In the genomic region with DNA sequence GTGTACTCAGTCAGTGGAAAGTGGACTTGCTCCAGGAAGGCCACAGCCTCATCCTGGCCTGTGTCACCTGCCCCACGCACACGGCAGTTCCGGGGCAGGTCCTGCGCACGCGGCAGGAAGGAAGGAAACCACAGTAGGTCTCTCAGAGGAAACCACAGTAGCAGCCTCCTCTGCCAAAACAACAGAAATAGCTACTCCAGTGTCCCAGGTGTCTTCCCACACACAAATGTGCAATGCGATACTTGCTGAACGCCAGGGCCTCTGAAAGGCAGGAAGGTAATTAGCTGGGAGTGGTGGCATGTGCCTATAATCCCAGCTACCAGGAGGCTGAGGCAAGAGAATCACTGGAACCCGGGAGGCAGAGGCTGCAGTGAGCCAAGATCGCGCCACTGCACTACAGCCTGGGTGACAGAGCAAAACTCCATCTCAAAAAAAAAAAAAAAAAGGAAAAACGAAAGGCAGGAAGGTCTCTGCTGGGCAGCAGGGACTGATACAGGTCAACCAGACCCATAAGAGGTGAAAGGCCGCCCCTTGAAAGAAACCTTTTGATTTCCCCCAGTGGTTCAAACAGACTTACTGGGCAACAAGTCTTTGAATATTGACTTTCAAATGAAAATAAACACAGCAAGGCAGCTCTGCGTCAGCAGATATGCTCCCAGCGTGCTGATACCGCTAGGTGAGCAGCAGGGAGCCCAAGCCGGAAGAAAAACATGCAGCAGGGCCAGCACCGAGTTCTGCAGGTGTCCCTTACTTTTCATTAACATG, we compare ENCODE assay signal across 1 cellular context.
TF ChIP-seq lines count a peak whose summit lies in the region.

No MANE protein-coding gene starts in this region.

TF ChIP-seq in HepG2, 621 proteins besides CTCF, POLR2A, EP300 and RAD21 (continued from another document and continues in another):
- TF ChIP-seq, protein P1, sequence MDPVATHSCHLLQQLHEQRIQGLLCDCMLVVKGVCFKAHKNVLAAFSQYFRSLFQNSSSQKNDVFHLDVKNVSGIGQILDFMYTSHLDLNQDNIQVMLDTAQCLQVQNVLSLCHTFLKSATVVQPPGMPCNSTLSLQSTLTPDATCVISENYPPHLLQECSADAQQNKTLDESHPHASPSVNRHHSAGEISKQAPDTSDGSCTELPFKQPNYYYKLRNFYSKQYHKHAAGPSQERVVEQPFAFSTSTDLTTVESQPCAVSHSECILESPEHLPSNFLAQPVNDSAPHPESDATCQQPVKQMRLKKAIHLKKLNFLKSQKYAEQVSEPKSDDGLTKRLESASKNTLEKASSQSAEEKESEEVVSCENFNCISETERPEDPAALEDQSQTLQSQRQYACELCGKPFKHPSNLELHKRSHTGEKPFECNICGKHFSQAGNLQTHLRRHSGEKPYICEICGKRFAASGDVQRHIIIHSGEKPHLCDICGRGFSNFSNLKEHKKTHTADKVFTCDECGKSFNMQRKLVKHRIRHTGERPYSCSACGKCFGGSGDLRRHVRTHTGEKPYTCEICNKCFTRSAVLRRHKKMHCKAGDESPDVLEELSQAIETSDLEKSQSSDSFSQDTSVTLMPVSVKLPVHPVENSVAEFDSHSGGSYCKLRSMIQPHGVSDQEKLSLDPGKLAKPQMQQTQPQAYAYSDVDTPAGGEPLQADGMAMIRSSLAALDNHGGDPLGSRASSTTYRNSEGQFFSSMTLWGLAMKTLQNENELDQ (CRISPR knock-in tag; IDR thresholded peaks at IDR 0.05; ENCODE audit: borderline replicate concordance): no peak
- TF ChIP-seq, protein P2, sequence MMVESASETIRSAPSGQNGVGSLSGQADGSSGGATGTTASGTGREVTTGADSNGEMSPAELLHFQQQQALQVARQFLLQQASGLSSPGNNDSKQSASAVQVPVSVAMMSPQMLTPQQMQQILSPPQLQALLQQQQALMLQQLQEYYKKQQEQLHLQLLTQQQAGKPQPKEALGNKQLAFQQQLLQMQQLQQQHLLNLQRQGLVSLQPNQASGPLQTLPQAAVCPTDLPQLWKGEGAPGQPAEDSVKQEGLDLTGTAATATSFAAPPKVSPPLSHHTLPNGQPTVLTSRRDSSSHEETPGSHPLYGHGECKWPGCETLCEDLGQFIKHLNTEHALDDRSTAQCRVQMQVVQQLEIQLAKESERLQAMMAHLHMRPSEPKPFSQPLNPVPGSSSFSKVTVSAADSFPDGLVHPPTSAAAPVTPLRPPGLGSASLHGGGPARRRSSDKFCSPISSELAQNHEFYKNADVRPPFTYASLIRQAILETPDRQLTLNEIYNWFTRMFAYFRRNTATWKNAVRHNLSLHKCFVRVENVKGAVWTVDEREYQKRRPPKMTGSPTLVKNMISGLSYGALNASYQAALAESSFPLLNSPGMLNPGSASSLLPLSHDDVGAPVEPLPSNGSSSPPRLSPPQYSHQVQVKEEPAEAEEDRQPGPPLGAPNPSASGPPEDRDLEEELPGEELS (CRISPR knock-in tag; IDR thresholded peaks at IDR 0.05): no peak
- TF ChIP-seq EEA1 (CRISPR knock-in tag; IDR thresholded peaks at IDR 0.05; ENCODE audit: borderline replicate concordance) (no peak), ZNF543 (CRISPR knock-in tag; IDR thresholded peaks at IDR 0.05) (no peak), ATF7 (IDR thresholded peaks at IDR 0.05) (no peak), ATF7 (CRISPR knock-in tag; IDR thresholded peaks at IDR 0.05) (no peak), KLF12 (CRISPR knock-in tag; IDR thresholded peaks at IDR 0.05; ENCODE audit: borderline replicate concordance) (no peak), ZSCAN9 (CRISPR knock-in tag; IDR thresholded peaks at IDR 0.05; ENCODE audit: borderline replicate concordance) (no peak), CHCHD3 (CRISPR knock-in tag; IDR thresholded peaks at IDR 0.05) (no peak), ZNF615 (CRISPR knock-in tag; IDR thresholded peaks at IDR 0.05; ENCODE audit: borderline replicate concordance) (no peak), ZC3H13 (CRISPR knock-in tag; IDR thresholded peaks at IDR 0.05) (no peak), SRY (CRISPR knock-in tag; IDR thresholded peaks at IDR 0.05) (no peak)
- TF ChIP-seq, protein P3, sequence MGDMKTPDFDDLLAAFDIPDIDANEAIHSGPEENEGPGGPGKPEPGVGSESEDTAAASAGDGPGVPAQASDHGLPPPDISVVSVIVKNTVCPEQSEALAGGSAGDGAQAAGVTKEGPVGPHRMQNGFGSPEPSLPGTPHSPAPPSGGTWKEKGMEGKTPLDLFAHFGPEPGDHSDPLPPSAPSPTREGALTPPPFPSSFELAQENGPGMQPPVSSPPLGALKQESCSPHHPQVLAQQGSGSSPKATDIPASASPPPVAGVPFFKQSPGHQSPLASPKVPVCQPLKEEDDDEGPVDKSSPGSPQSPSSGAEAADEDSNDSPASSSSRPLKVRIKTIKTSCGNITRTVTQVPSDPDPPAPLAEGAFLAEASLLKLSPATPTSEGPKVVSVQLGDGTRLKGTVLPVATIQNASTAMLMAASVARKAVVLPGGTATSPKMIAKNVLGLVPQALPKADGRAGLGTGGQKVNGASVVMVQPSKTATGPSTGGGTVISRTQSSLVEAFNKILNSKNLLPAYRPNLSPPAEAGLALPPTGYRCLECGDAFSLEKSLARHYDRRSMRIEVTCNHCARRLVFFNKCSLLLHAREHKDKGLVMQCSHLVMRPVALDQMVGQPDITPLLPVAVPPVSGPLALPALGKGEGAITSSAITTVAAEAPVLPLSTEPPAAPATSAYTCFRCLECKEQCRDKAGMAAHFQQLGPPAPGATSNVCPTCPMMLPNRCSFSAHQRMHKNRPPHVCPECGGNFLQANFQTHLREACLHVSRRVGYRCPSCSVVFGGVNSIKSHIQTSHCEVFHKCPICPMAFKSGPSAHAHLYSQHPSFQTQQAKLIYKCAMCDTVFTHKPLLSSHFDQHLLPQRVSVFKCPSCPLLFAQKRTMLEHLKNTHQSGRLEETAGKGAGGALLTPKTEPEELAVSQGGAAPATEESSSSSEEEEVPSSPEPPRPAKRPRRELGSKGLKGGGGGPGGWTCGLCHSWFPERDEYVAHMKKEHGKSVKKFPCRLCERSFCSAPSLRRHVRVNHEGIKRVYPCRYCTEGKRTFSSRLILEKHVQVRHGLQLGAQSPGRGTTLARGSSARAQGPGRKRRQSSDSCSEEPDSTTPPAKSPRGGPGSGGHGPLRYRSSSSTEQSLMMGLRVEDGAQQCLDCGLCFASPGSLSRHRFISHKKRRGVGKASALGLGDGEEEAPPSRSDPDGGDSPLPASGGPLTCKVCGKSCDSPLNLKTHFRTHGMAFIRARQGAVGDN (CRISPR knock-in tag; IDR thresholded peaks at IDR 0.05): 0 out of 2 replicates have a peak, but pooled peaks have one; percentile 23
- TF ChIP-seq, protein P4, sequence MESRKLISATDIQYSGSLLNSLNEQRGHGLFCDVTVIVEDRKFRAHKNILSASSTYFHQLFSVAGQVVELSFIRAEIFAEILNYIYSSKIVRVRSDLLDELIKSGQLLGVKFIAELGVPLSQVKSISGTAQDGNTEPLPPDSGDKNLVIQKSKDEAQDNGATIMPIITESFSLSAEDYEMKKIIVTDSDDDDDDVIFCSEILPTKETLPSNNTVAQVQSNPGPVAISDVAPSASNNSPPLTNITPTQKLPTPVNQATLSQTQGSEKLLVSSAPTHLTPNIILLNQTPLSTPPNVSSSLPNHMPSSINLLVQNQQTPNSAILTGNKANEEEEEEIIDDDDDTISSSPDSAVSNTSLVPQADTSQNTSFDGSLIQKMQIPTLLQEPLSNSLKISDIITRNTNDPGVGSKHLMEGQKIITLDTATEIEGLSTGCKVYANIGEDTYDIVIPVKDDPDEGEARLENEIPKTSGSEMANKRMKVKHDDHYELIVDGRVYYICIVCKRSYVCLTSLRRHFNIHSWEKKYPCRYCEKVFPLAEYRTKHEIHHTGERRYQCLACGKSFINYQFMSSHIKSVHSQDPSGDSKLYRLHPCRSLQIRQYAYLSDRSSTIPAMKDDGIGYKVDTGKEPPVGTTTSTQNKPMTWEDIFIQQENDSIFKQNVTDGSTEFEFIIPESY (CRISPR knock-in tag; IDR thresholded peaks at IDR 0.05): peak; percentile 93
- TF ChIP-seq, protein P5, sequence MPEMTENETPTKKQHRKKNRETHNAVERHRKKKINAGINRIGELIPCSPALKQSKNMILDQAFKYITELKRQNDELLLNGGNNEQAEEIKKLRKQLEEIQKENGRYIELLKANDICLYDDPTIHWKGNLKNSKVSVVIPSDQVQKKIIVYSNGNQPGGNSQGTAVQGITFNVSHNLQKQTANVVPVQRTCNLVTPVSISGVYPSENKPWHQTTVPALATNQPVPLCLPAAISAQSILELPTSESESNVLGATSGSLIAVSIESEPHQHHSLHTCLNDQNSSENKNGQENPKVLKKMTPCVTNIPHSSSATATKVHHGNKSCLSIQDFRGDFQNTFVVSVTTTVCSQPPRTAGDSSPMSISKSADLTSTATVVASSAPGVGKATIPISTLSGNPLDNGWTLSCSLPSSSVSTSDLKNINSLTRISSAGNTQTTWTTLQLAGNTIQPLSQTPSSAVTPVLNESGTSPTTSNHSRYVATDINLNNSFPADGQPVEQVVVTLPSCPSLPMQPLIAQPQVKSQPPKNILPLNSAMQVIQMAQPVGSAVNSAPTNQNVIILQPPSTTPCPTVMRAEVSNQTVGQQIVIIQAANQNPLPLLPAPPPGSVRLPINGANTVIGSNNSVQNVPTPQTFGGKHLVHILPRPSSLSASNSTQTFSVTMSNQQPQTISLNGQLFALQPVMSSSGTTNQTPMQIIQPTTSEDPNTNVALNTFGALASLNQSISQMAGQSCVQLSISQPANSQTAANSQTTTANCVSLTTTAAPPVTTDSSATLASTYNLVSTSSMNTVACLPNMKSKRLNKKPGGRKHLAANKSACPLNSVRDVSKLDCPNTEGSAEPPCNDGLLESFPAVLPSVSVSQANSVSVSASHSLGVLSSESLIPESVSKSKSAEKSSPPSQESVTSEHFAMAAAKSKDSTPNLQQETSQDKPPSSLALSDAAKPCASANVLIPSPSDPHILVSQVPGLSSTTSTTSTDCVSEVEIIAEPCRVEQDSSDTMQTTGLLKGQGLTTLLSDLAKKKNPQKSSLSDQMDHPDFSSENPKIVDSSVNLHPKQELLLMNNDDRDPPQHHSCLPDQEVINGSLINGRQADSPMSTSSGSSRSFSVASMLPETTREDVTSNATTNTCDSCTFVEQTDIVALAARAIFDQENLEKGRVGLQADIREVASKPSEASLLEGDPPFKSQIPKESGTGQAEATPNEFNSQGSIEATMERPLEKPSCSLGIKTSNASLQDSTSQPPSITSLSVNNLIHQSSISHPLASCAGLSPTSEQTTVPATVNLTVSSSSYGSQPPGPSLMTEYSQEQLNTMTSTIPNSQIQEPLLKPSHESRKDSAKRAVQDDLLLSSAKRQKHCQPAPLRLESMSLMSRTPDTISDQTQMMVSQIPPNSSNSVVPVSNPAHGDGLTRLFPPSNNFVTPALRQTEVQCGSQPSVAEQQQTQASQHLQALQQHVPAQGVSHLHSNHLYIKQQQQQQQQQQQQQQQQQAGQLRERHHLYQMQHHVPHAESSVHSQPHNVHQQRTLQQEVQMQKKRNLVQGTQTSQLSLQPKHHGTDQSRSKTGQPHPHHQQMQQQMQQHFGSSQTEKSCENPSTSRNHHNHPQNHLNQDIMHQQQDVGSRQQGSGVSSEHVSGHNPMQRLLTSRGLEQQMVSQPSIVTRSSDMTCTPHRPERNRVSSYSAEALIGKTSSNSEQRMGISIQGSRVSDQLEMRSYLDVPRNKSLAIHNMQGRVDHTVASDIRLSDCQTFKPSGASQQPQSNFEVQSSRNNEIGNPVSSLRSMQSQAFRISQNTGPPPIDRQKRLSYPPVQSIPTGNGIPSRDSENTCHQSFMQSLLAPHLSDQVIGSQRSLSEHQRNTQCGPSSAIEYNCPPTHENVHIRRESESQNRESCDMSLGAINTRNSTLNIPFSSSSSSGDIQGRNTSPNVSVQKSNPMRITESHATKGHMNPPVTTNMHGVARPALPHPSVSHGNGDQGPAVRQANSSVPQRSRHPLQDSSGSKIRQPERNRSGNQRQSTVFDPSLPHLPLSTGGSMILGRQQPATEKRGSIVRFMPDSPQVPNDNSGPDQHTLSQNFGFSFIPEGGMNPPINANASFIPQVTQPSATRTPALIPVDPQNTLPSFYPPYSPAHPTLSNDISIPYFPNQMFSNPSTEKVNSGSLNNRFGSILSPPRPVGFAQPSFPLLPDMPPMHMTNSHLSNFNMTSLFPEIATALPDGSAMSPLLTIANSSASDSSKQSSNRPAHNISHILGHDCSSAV (CRISPR knock-in tag; IDR thresholded peaks at IDR 0.05; ENCODE audit: borderline replicate concordance): no peak
- TF ChIP-seq, protein P6, sequence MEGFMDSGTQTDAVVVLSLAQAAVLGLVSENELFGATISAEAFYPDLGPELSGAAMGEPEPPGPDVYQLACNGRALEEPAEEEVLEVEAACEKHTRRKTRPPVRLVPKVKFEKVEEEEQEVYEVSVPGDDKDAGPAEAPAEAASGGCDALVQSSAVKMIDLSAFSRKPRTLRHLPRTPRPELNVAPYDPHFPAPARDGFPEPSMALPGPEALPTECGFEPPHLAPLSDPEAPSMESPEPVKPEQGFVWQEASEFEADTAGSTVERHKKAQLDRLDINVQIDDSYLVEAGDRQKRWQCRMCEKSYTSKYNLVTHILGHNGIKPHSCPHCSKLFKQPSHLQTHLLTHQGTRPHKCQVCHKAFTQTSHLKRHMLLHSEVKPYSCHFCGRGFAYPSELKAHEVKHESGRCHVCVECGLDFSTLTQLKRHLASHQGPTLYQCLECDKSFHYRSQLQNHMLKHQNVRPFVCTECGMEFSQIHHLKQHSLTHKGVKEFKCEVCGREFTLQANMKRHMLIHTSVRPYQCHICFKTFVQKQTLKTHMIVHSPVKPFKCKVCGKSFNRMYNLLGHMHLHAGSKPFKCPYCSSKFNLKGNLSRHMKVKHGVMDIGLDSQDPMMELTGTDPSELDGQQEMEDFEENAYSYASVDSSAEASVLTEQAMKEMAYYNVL (CRISPR knock-in tag; IDR thresholded peaks at IDR 0.05; ENCODE audit: borderline replicate concordance): no peak
- TF ChIP-seq, protein P7, sequence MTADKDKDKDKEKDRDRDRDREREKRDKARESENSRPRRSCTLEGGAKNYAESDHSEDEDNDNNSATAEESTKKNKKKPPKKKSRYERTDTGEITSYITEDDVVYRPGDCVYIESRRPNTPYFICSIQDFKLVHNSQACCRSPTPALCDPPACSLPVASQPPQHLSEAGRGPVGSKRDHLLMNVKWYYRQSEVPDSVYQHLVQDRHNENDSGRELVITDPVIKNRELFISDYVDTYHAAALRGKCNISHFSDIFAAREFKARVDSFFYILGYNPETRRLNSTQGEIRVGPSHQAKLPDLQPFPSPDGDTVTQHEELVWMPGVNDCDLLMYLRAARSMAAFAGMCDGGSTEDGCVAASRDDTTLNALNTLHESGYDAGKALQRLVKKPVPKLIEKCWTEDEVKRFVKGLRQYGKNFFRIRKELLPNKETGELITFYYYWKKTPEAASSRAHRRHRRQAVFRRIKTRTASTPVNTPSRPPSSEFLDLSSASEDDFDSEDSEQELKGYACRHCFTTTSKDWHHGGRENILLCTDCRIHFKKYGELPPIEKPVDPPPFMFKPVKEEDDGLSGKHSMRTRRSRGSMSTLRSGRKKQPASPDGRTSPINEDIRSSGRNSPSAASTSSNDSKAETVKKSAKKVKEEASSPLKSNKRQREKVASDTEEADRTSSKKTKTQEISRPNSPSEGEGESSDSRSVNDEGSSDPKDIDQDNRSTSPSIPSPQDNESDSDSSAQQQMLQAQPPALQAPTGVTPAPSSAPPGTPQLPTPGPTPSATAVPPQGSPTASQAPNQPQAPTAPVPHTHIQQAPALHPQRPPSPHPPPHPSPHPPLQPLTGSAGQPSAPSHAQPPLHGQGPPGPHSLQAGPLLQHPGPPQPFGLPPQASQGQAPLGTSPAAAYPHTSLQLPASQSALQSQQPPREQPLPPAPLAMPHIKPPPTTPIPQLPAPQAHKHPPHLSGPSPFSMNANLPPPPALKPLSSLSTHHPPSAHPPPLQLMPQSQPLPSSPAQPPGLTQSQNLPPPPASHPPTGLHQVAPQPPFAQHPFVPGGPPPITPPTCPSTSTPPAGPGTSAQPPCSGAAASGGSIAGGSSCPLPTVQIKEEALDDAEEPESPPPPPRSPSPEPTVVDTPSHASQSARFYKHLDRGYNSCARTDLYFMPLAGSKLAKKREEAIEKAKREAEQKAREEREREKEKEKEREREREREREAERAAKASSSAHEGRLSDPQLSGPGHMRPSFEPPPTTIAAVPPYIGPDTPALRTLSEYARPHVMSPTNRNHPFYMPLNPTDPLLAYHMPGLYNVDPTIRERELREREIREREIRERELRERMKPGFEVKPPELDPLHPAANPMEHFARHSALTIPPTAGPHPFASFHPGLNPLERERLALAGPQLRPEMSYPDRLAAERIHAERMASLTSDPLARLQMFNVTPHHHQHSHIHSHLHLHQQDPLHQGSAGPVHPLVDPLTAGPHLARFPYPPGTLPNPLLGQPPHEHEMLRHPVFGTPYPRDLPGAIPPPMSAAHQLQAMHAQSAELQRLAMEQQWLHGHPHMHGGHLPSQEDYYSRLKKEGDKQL (CRISPR knock-in tag; IDR thresholded peaks at IDR 0.05; ENCODE audit: low read depth): no peak
